In genomic region chr9:136945333-136946227, GRCh38 we compare ENCODE assay signal across 2 cellular contexts.
TF ChIP-seq lines count a peak whose summit lies in the region.

No MANE protein-coding gene starts in this region.

TF ChIP-seq in A549, 52 proteins besides CTCF, POLR2A, EP300 and RAD21:
- TF ChIP-seq FOSL2 (IDR thresholded peaks at IDR 0.05), result no peak
- no peak for TF ChIP-seq FOSL2 (CRISPR knock-in tag; IDR thresholded peaks at IDR 0.05)
- no peak for TF ChIP-seq TFCP2L1 (CRISPR knock-in tag; IDR thresholded peaks at IDR 0.05)
- no peak for TF ChIP-seq ZFP36 (IDR thresholded peaks at IDR 0.05; ENCODE audit: borderline replicate concordance, partially characterized antibody)
- TF ChIP-seq ESRRA (IDR thresholded peaks at IDR 0.05; ENCODE audit: borderline replicate concordance, low read length), result no peak
- TF ChIP-seq NPAS2 (CRISPR knock-in tag; IDR thresholded peaks at IDR 0.05; ENCODE audit: borderline replicate concordance), result no peak
- no peak for TF ChIP-seq USF2 (IDR thresholded peaks at IDR 0.05)
- TF ChIP-seq, protein P1, sequence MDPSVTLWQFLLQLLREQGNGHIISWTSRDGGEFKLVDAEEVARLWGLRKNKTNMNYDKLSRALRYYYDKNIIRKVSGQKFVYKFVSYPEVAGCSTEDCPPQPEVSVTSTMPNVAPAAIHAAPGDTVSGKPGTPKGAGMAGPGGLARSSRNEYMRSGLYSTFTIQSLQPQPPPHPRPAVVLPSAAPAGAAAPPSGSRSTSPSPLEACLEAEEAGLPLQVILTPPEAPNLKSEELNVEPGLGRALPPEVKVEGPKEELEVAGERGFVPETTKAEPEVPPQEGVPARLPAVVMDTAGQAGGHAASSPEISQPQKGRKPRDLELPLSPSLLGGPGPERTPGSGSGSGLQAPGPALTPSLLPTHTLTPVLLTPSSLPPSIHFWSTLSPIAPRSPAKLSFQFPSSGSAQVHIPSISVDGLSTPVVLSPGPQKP (IDR thresholded peaks at IDR 0.05; ENCODE audit: low read depth, low read length), result no peak
- no peak for TF ChIP-seq HEYL (CRISPR knock-in tag; IDR thresholded peaks at IDR 0.05)

TF ChIP-seq in HEK293, 187 proteins besides CTCF, POLR2A, EP300 and RAD21:
- no peak for TF ChIP-seq ZNF514 (tag by site-specific recombination; IDR thresholded peaks at IDR 0.05)
- TF ChIP-seq ZBTB11 (tag by site-specific recombination; conservative IDR thresholded peaks at IDR 0.05; ENCODE audit: low read depth), result no peak
- peak; percentile 68 for TF ChIP-seq GLIS1 (tag by site-specific recombination; IDR thresholded peaks at IDR 0.05)
- peak; percentile 64; the same call in 1 of the 2 replicates for TF ChIP-seq ZNF10 (tag by site-specific recombination; IDR thresholded peaks at IDR 0.05)
- TF ChIP-seq GLIS2 (tag by site-specific recombination; IDR thresholded peaks at IDR 0.05), result peak; percentile 66
- no peak for TF ChIP-seq ZXDB (tag by site-specific recombination; IDR thresholded peaks at IDR 0.05)
- TF ChIP-seq, protein P2, sequence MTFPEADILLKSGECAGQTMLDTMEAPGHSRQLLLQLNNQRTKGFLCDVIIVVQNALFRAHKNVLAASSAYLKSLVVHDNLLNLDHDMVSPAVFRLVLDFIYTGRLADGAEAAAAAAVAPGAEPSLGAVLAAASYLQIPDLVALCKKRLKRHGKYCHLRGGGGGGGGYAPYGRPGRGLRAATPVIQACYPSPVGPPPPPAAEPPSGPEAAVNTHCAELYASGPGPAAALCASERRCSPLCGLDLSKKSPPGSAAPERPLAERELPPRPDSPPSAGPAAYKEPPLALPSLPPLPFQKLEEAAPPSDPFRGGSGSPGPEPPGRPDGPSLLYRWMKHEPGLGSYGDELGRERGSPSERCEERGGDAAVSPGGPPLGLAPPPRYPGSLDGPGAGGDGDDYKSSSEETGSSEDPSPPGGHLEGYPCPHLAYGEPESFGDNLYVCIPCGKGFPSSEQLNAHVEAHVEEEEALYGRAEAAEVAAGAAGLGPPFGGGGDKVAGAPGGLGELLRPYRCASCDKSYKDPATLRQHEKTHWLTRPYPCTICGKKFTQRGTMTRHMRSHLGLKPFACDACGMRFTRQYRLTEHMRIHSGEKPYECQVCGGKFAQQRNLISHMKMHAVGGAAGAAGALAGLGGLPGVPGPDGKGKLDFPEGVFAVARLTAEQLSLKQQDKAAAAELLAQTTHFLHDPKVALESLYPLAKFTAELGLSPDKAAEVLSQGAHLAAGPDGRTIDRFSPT (tag by site-specific recombination; IDR thresholded peaks at IDR 0.05), result 0 out of 2 replicates have a peak, but pooled peaks have one; percentile 3
TF ChIP-seq in HEK293: peak in this region for 4.
